ENCODE assay signal across 30 cellular contexts in the genomic region with DNA sequence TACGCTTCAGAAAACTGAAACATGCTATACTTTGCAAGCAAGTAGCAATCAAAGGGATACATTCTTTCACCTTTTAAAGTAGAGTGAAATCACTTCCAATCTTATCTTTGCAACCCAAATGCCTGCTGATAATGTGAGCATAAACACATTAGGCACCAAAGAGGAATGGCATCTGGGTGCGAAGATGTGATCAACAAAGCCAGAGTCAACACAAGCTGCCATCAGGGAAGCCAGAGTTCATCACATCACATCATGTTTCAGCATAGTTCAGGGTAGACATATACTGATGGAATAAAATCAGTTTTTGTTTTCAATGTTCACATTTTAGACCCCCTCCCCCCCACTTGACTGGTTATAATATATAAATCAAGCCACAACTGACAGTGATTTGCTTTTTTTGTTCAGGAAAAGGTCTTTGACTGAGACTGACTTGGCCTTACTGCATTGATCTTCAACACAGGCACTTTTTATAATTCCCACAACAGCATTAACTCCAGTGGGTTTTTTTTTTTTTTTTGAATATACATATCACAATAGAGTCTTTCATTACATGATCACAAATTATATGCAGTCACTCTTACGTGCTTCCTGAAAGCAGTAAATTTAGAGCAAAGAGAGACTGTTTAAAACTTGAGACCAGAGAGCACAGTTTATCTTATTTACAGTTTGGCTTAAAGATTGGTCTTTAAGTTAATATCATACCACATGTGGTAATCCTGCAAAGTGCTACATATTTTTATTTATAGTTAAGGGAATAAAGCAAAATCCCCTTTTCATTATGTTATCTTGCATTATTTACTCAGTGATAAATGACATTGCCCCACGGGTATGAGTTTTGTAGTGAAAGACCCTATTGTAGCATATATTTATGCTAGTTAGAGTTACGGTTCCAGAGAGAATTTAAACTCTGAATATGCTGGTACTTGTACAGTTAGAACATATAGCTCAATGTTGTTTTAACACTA. TPM values are rescaled to one million over a fixed set of nuclear protein-coding genes. Genes with fewer than 3 reads are reported as not detected.
A peak's percentile ranks its signal among the peaks of the same experiment; 100 is the strongest.
DNase-seq lines count a peak whose midpoint lies in the region; ATAC-seq and TF ChIP-seq lines count a peak whose summit lies in the region.
"Had no signal": no experiment of that assay in that cellular context is flagged by ENCODE, and none has a peak within 500 bp of the region (broad histone marks: within the 10 kb centered on the region; RNA-seq: fewer than 3 reads in every experiment).

No MANE protein-coding gene starts in this region.

- no peaks in the 10 kb centered on the region for H3K4me1 Mint-ChIP-seq in activated CD4-positive, alpha-beta T cell treated with anti-CD3 and anti-CD28 coated beads, Interleukin-2, amount 10 ng/mL, durations not matched to agents 24 days and 14 days
- H3K4me1 Mint-ChIP-seq: activated CD4-positive, alpha-beta memory T cell treated with anti-CD3 and anti-CD28 coated beads, Interleukin-2, amount 10 ng/mL, durations not matched to agents 7 days and 5 days; activated T-helper 17 cell treated with anti-CD3 and anti-CD28 coated beads, Interleukin-2, amount 50 U/mL, for 72 hours had no signal

- no peaks in the 10 kb centered on the region for H3K27me3 Mint-ChIP-seq in activated CD4-positive, alpha-beta T cell treated with anti-CD3 and anti-CD28 coated beads, Interleukin-2, amount 10 ng/mL, durations not matched to agents 24 days and 14 days
- H3K27me3 Mint-ChIP-seq: activated CD4-positive, alpha-beta memory T cell treated with anti-CD3 and anti-CD28 coated beads, Interleukin-2, amount 10 ng/mL, durations not matched to agents 7 days and 5 days; activated T-helper 17 cell treated with anti-CD3 and anti-CD28 coated beads, Interleukin-2, amount 50 U/mL, for 72 hours; CD4-positive, alpha-beta T cell; stimulated activated naive CD8-positive, alpha-beta T cell treated with anti-CD3 and anti-CD28 coated beads, Interleukin-15, Interleukin-2, amounts not matched to agents 100 ng/mL and 50 ng/mL, for 24 hours; T-cell had no signal

- H3K4me3 ChIP-seq in cardiac muscle cell: no peak overlapping the region
- H3K4me3 ChIP-seq in gastrocnemius medialis: no peak overlapping the region
- no peak overlapping the region for H3K4me3 ChIP-seq in H7 (ENCODE audit: insufficient read depth, low read depth, low read length)
- H3K4me3 ChIP-seq: breast epithelium, heart left ventricle, K562, thoracic aorta had no signal

- intact Hi-C loops in left ventricle myocardium superior (cut with micrococcal nuclease) (no loop called here), left colon (cut with DNase I, micrococcal nuclease) (no loop called here), gastrocnemius medialis (cut with DNase I; ENCODE audit: low total_unique reads) (no loop called here)
- intact Hi-C loops in activated CD4-positive, alpha-beta T cell treated with anti-CD3 and anti-CD28 coated beads, Interleukin-2, amount 10 ng/mL, durations not matched to agents 24 days and 14 days (cut with micrococcal nuclease): no loop called here

- H3K4me1 ChIP-seq in cardiac muscle cell (ENCODE audit: low read depth): peaks cover 4% of the 10 kb centered on the region
- H3K4me1 ChIP-seq in gastrocnemius medialis: peaks cover 0 to 1% of the 10 kb centered on the region in 2 donors
- H3K4me1 ChIP-seq: breast epithelium had no signal

- H3K27ac ChIP-seq in cardiac muscle cell: peak overlapping the region; percentile 51
- no peak overlapping the region for H3K27ac ChIP-seq in gastrocnemius medialis
- H3K27ac ChIP-seq: breast epithelium, heart left ventricle, thoracic aorta had no signal

- H3K36me3 Mint-ChIP-seq in activated CD4-positive, alpha-beta T cell treated with anti-CD3 and anti-CD28 coated beads, Interleukin-2, amount 10 ng/mL, durations not matched to agents 24 days and 14 days (ENCODE audit: low read depth): peaks cover 39% of the 10 kb centered on the region

- TF ChIP-seq POLR2A in gastrocnemius medialis (IDR thresholded peaks at IDR 0.05): no peak

- no peak for TF ChIP-seq CTCF in cardiac muscle cell (IDR thresholded peaks at IDR 0.05; ENCODE audit: low read depth, low read length)
- no peak for TF ChIP-seq CTCF in gastrocnemius medialis (IDR thresholded peaks at IDR 0.05 in 4 of 5, conservative IDR thresholded peaks at IDR 0.05 in 1 of 5)

- H3K27me3 ChIP-seq in cardiac muscle cell (no peaks in the 10 kb centered on the region), gastrocnemius medialis (no peaks in the 10 kb centered on the region), H7 (ENCODE audit: control insufficient read depth, insufficient read depth, low read length) (no peaks in the 10 kb centered on the region)
- H3K27me3 ChIP-seq: breast epithelium, heart left ventricle had no signal

- in situ Hi-C loops in gastrocnemius medialis (cut with MboI; ENCODE audit: low sequenced_read_pairs in 4 of 4): no loop called here

- no peak overlapping the region for H3K27ac Mint-ChIP-seq in activated CD4-positive, alpha-beta T cell treated with anti-CD3 and anti-CD28 coated beads, Interleukin-2, amount 10 ng/mL, durations not matched to agents 24 days and 14 days
- H3K27ac Mint-ChIP-seq: activated CD4-positive, alpha-beta memory T cell treated with anti-CD3 and anti-CD28 coated beads, Interleukin-2, amount 10 ng/mL, durations not matched to agents 7 days and 5 days; activated T-helper 17 cell treated with anti-CD3 and anti-CD28 coated beads, Interleukin-2, amount 50 U/mL, for 72 hours; CD4-positive, alpha-beta T cell; stimulated activated naive CD8-positive, alpha-beta T cell treated with anti-CD3 and anti-CD28 coated beads, Interleukin-15, Interleukin-2, amounts not matched to agents 100 ng/mL and 50 ng/mL, for 24 hours; T-cell had no signal

- H3K9me3 Mint-ChIP-seq in activated CD4-positive, alpha-beta T cell treated with anti-CD3 and anti-CD28 coated beads, Interleukin-2, amount 10 ng/mL, durations not matched to agents 24 days and 14 days: peaks cover 12% of the 10 kb centered on the region
- H3K9me3 Mint-ChIP-seq: stimulated activated naive CD8-positive, alpha-beta T cell treated with anti-CD3 and anti-CD28 coated beads, Interleukin-15, Interleukin-2, amounts not matched to agents 100 ng/mL and 50 ng/mL, for 24 hours had no signal

- H3K9me3 ChIP-seq in cardiac muscle cell (ENCODE audit: low read depth) (no peaks in the 10 kb centered on the region), gastrocnemius medialis (no peaks in the 10 kb centered on the region)

- ATAC-seq in left ventricle myocardium superior (no peak), left colon (peak; percentile 37), gastrocnemius medialis (no peak), HG02623 (IDR thresholded peaks at IDR 0.05; ENCODE audit: unreplicated experiment) (no peak)
- ATAC-seq: activated CD4-positive, CD25-positive, alpha-beta regulatory T cell treated with anti-CD3 and anti-CD28 coated beads, Interleukin-2, amount 50 U/mL, for 24 hours; activated T-helper 17 cell treated with anti-CD3 and anti-CD28 coated beads, Interleukin-2, amount 50 U/mL, for 72 hours; heart left ventricle; K562; left cardiac atrium; T-cell had no signal

- no peak for DNase-seq in cardiac muscle cell (ENCODE audit: low read depth in 1 of 2, low spot score in 1 of 2)
- no peak for DNase-seq in left ventricle myocardium superior
- peak; percentile 73 for DNase-seq in SK-N-DZ (ENCODE audit: low spot score)
- DNase-seq in left colon: no peak
- no peak for DNase-seq in activated CD4-positive, alpha-beta T cell treated with anti-CD3 and anti-CD28 coated beads, Interleukin-2, amount 10 ng/mL, durations not matched to agents 24 days and 14 days
- DNase-seq in gastrocnemius medialis: no peak
- no peak for DNase-seq in H7
- DNase-seq: activated CD4-positive, alpha-beta memory T cell treated with anti-CD3 and anti-CD28 coated beads, Interleukin-2, amount 10 ng/mL, durations not matched to agents 7 days and 5 days; activated naive CD4-positive, alpha-beta T cell treated with anti-CD3 and anti-CD28 coated beads, Interleukin-2, amount 50 U/mL, for 16 hours; AML-193; amniotic stem cell; CD4-positive, alpha-beta T cell; DMS 273 treated with DMSO at 0.1 percent for 48 hours; effector CD4-positive, alpha-beta T cell; EL; erythroblast; heart left ventricle; left cardiac atrium; mesenchymal stem cell; NCI-H524; occipital lobe; SHP77 treated with DMSO at 0.1 percent for 48 hours; T-cell had no signal

- H3K36me3 ChIP-seq in cardiac muscle cell: no peaks in the 10 kb centered on the region
- H3K36me3 ChIP-seq in gastrocnemius medialis: peaks cover 0 to 4% of the 10 kb centered on the region in 2 donors
- H3K36me3 ChIP-seq in H7 (replicated peaks; ENCODE audit: control insufficient read depth, insufficient read depth, low read length): no peaks in the 10 kb centered on the region
- H3K36me3 ChIP-seq: breast epithelium, thoracic aorta had no signal

- no peak overlapping the region for H3K4me3 Mint-ChIP-seq in activated CD4-positive, alpha-beta T cell treated with anti-CD3 and anti-CD28 coated beads, Interleukin-2, amount 10 ng/mL, durations not matched to agents 24 days and 14 days
- H3K4me3 Mint-ChIP-seq: activated CD4-positive, alpha-beta memory T cell treated with anti-CD3 and anti-CD28 coated beads, Interleukin-2, amount 10 ng/mL, durations not matched to agents 7 days and 5 days; activated T-helper 17 cell treated with anti-CD3 and anti-CD28 coated beads, Interleukin-2, amount 50 U/mL, for 72 hours; CD4-positive, alpha-beta T cell; stimulated activated naive CD8-positive, alpha-beta T cell treated with anti-CD3 and anti-CD28 coated beads, Interleukin-15, Interleukin-2, amounts not matched to agents 100 ng/mL and 50 ng/mL, for 24 hours; T-cell had no signal

RNA-seq across cellular contexts. Expression of gene AOPEP, which starts 20.3 kb away (rescaled TPM):
- 67.7 and 88.7 TPM in 2 replicates for total RNA-seq in cardiac muscle cell
- polyA plus RNA-seq in cardiac muscle cell: 46.8 and 55.9 TPM in 2 replicates
- 161 TPM for total RNA-seq in left ventricle myocardium superior
- 203 and 210 TPM in 2 replicates for polyA plus RNA-seq in SK-N-DZ (2014; cell fraction: cytosol; rRNA removed)
- 227 and 240 TPM in 2 replicates for polyA plus RNA-seq in SK-N-DZ (2014; cell fraction: nucleus; rRNA removed)
- total RNA-seq in left colon: 10 to 100 TPM; 40.4 to 42.1 TPM
- total RNA-seq in activated CD4-positive, alpha-beta T cell treated with anti-CD3 and anti-CD28 coated beads, Interleukin-2, amount 10 ng/mL, durations not matched to agents 24 days and 14 days: 17.9 and 20.7 TPM in 2 replicates
- 100 to 1,000 TPM in 2 of 4 donors, 10 to 100 TPM in 2; 56.5 to 160 (median 103) TPM for total RNA-seq in gastrocnemius medialis
- total RNA-seq in H7 (2014; rRNA removed; shearing (Covaris generic)): 9.2 and 12.1 TPM in 2 replicates
